ENCODE assay signal across 12 cellular contexts in the genomic region with DNA sequence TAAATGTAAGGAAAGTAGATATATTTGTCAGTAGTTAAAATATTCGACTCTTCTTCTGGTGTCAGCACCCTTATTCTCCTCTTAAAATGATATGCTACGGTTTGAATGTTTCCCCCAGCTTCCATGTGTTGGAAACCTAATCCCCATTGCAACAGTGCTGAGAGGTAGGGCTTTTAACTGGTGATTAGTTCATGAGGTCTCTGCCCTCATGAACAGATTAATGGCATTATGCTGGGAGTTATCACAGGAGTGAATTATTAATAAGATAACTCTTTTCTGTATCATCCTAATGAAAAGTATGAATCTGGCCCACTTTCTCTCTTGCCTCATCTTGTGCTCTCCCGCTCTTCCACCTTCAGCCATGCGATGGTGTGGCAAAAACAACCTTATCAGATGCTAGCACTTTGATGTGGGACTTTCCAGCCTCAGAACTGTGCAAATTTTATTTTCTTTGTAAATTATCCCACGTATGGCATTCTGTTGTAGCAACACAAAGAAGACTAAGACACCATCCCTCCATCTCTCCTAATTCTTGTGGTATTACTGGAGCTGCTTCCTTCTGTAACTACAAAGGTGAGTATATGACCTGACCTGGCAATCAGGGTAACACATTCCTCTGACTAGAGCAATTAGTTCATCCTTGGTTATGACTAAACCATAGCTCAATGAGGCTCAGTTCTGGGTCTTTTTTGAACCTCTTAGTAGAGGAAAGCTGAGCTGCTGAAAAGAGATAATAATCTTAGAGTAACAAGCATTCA.
"Had no signal": no experiment of that assay in that cellular context is flagged by ENCODE, and none has a peak within 500 bp of the region (broad histone marks: within the 10 kb centered on the region; RNA-seq: fewer than 3 reads in every experiment).

No MANE protein-coding gene starts in this region.

- DNase-seq: activated CD4-positive, alpha-beta T cell treated with anti-CD3 and anti-CD28 coated beads, Interleukin-2, amount 50 U/mL, for 4 hours; activated CD4-positive, CD25-positive, alpha-beta regulatory T cell treated with anti-CD3 and anti-CD28 coated beads, Interleukin-2, amount 50 U/mL, for 72 hours; activated effector memory CD4-positive, alpha-beta T cell treated with anti-CD3 and anti-CD28 coated beads, Interleukin-2, amount 50 U/mL, for 16 hours; activated T-cell treated with anti-CD3 and anti-CD28 coated beads, Interleukin-2, amount 50 U/mL, for 24 hours; left lung; stimulated activated CD4-positive, alpha-beta T cell treated with anti-CD3 and anti-CD28 coated beads, Interleukin-4, amount 100 ng/mL, for 4 hours; stimulated activated naive CD8-positive, alpha-beta T cell treated with anti-CD3 and anti-CD28 coated beads, Interleukin-15, amount 100 ng/mL, for 72 hours; T-helper 2 cell; testis had no signal

- H3K4me1 ChIP-seq: breast epithelium, esophagus muscularis mucosa, left lung, testis had no signal

- H3K4me3 ChIP-seq: breast epithelium, esophagus muscularis mucosa, left lung, testis had no signal

- H3K27ac ChIP-seq: breast epithelium, esophagus muscularis mucosa, left lung, testis had no signal

- H3K27me3 ChIP-seq: breast epithelium, esophagus muscularis mucosa, left lung, testis had no signal

- ATAC-seq: activated naive CD4-positive, alpha-beta T cell treated with anti-CD3 and anti-CD28 coated beads, Interleukin-2, amount 50 U/mL, for 72 hours; left lung; stimulated activated naive CD8-positive, alpha-beta T cell treated with anti-CD3 and anti-CD28 coated beads, Interleukin-15, amount 100 ng/mL, for 72 hours had no signal

- H3K36me3 ChIP-seq: breast epithelium, esophagus muscularis mucosa, left lung had no signal

- H3K9me3 ChIP-seq: left lung, testis had no signal
